Comparison of ENCODE assay signal across 9 cellular contexts in genomic region chr15:43516801-43517353, GRCh38. TPM values are rescaled to one million over a fixed set of nuclear protein-coding genes. Genes with fewer than 3 reads are reported as not detected.
DNase-seq lines count a peak whose midpoint lies in the region; ATAC-seq and TF ChIP-seq lines count a peak whose summit lies in the region.
"Had no signal": no experiment of that assay in that cellular context is flagged by ENCODE, and none has a peak within 500 bp of the region (broad histone marks: within the 10 kb centered on the region; RNA-seq: fewer than 3 reads in every experiment).

No MANE protein-coding gene starts in this region.

- H3F3A ChIP-seq in GM23248 (ENCODE audit: insufficient read depth) (peaks cover 42% of the 10 kb centered on the region), smooth muscle cell (ENCODE audit: low read depth) (peaks cover 13% of the 10 kb centered on the region)

- in situ Hi-C loops in GM23248 (cut with MboI) = no loop called here

- H2AFZ ChIP-seq in GM23248 (peak overlapping the region; percentile 92), hepatocyte (peak overlapping the region; percentile 54), smooth muscle cell (ENCODE audit: low read depth) (peak overlapping the region; percentile 96)

- no peak for TF ChIP-seq CTCF in WI38 (IDR thresholded peaks at IDR 0.05; ENCODE audit: low read depth, low read length)
- TF ChIP-seq CTCF in hepatocyte (IDR thresholded peaks at IDR 0.05; ENCODE audit: poor library complexity) = no peak
- no peak for TF ChIP-seq CTCF in smooth muscle cell (IDR thresholded peaks at IDR 0.05; ENCODE audit: borderline replicate concordance, insufficient read depth, poor library complexity, severe bottlenecking)

- H3K36me3 Mint-ChIP-seq in activated T-cell treated with anti-CD3 and anti-CD28 coated beads, Interleukin-2, amount 50 U/mL, for 24 hours (ENCODE audit: low read depth) = no peaks in the 10 kb centered on the region
- H3K36me3 Mint-ChIP-seq in activated naive CD4-positive, alpha-beta T cell treated with anti-CD3 and anti-CD28 coated beads, Interleukin-2, amount 10 ng/mL, durations not matched to agents 7 days and 5 days = peaks cover 12% of the 10 kb centered on the region

- H3K4me3 ChIP-seq in GM23248 (peak overlapping the region; percentile 100), WI38 (ENCODE audit: low read depth, low read length) (peak overlapping the region; percentile 96), hepatocyte (no peak overlapping the region), smooth muscle cell (peak overlapping the region; percentile 82)

- no peaks in the 10 kb centered on the region for H3K9me3 Mint-ChIP-seq in activated T-cell treated with anti-CD3 and anti-CD28 coated beads, Interleukin-2, amount 50 U/mL, for 24 hours
- no peaks in the 10 kb centered on the region for H3K9me3 Mint-ChIP-seq in activated naive CD4-positive, alpha-beta T cell treated with anti-CD3 and anti-CD28 coated beads, Interleukin-2, amount 10 ng/mL, durations not matched to agents 7 days and 5 days

- H3K9me2 ChIP-seq in GM23248 (ENCODE audit: insufficient read depth) (no peaks in the 10 kb centered on the region), hepatocyte (replicated peaks; ENCODE audit: insufficient read depth) (no peaks in the 10 kb centered on the region)

- peaks cover 36% of the 10 kb centered on the region for H3K4me1 Mint-ChIP-seq in activated T-cell treated with anti-CD3 and anti-CD28 coated beads, Interleukin-2, amount 50 U/mL, for 24 hours (ENCODE audit: low read depth)
- H3K4me1 Mint-ChIP-seq in activated naive CD4-positive, alpha-beta T cell treated with anti-CD3 and anti-CD28 coated beads, Interleukin-2, amount 10 ng/mL, durations not matched to agents 7 days and 5 days = peaks cover 67% of the 10 kb centered on the region

- no peak overlapping the region for H3K27ac Mint-ChIP-seq in activated T-cell treated with anti-CD3 and anti-CD28 coated beads, Interleukin-2, amount 50 U/mL, for 24 hours
- H3K27ac Mint-ChIP-seq in activated naive CD4-positive, alpha-beta T cell treated with anti-CD3 and anti-CD28 coated beads, Interleukin-2, amount 10 ng/mL, durations not matched to agents 7 days and 5 days = no peak overlapping the region

- CTCF ChIA-PET in activated naive CD4-positive, alpha-beta T cell treated with anti-CD3 and anti-CD28 coated beads, Interleukin-2, amount 10 ng/mL, durations not matched to agents 7 days and 5 days (lab: Charles Lee) = interaction anchor here (1.7 kb wide), 1 partner anchor 33 kb away, joined by 5 read pairs; no protein-coding TSS in a partner anchor

- H3K79me2 ChIP-seq in GM23248 (ENCODE audit: insufficient read depth) (peaks cover 29% of the 10 kb centered on the region), hepatocyte (no peaks in the 10 kb centered on the region), smooth muscle cell (ENCODE audit: low read depth) (peaks cover 12% of the 10 kb centered on the region)

- no peak for ATAC-seq in HG02852 (IDR thresholded peaks at IDR 0.05; ENCODE audit: unreplicated experiment)

- H3K9me3 ChIP-seq in GM23248 (ENCODE audit: low read depth) = no peaks in the 10 kb centered on the region
- no peaks in the 10 kb centered on the region for H3K9me3 ChIP-seq in hepatocyte (ENCODE audit: low read depth)
- no peaks in the 10 kb centered on the region for H3K9me3 ChIP-seq in smooth muscle cell (replicated peaks; ENCODE audit: low read depth)

- H3K9ac ChIP-seq in GM23248 (peak overlapping the region; percentile 89), smooth muscle cell (ENCODE audit: low read depth) (peak overlapping the region; percentile 75)

- H4K20me1 ChIP-seq in GM23248 (ENCODE audit: insufficient read depth) = no peaks in the 10 kb centered on the region
- no peaks in the 10 kb centered on the region for H4K20me1 ChIP-seq in hepatocyte (ENCODE audit: insufficient read depth, poor library complexity, severe bottlenecking)
- peaks cover 23% of the 10 kb centered on the region for H4K20me1 ChIP-seq in smooth muscle cell (ENCODE audit: low read depth)

- H3K27me3 ChIP-seq in GM23248 (replicated peaks; ENCODE audit: insufficient read depth) (no peaks in the 10 kb centered on the region), hepatocyte (peaks cover 4% of the 10 kb centered on the region), smooth muscle cell (ENCODE audit: low read depth) (no peaks in the 10 kb centered on the region)

- H3K4me3 Mint-ChIP-seq in activated T-cell treated with anti-CD3 and anti-CD28 coated beads, Interleukin-2, amount 50 U/mL, for 24 hours = no peak overlapping the region
- H3K4me3 Mint-ChIP-seq in activated naive CD4-positive, alpha-beta T cell treated with anti-CD3 and anti-CD28 coated beads, Interleukin-2, amount 10 ng/mL, durations not matched to agents 7 days and 5 days = no peak overlapping the region

- peaks cover 12% of the 10 kb centered on the region for H3K36me3 ChIP-seq in GM23248 (ENCODE audit: low read depth)
- no peaks in the 10 kb centered on the region for H3K36me3 ChIP-seq in hepatocyte (replicated peaks; ENCODE audit: insufficient read depth, low read depth)
- H3K36me3 ChIP-seq in smooth muscle cell (ENCODE audit: low read depth) = peaks cover under 1% of the 10 kb centered on the region

- H3K4me2 ChIP-seq in GM23248 (ENCODE audit: unreplicated experiment) (peak overlapping the region; percentile 98), hepatocyte (peak overlapping the region; percentile 96), smooth muscle cell (peak overlapping the region; percentile 99)

- 5 to 6% methylated on average over 4 of the region's 4 CpGs for WGBS in GM23248 (ENCODE audit: low coverage in 1 of 2, low lambda C conversion rate in 2 of 2, missing lambda C conversion rate in 2 of 2), 2 experiments
- 19% methylated on average over 4 of the region's 4 CpGs for WGBS in hepatocyte (ENCODE audit: low lambda C conversion rate, missing lambda C conversion rate)
- 21% methylated on average over 4 of the region's 4 CpGs for WGBS in smooth muscle cell (ENCODE audit: low lambda C conversion rate)

- H3K27me3 Mint-ChIP-seq in activated T-cell treated with anti-CD3 and anti-CD28 coated beads, Interleukin-2, amount 50 U/mL, for 24 hours = peaks cover 33% of the 10 kb centered on the region
- peaks cover 63% of the 10 kb centered on the region for H3K27me3 Mint-ChIP-seq in activated naive CD4-positive, alpha-beta T cell treated with anti-CD3 and anti-CD28 coated beads, Interleukin-2, amount 10 ng/mL, durations not matched to agents 7 days and 5 days

- DNase-seq in GM23248 (peak; percentile 72), hepatocyte (ENCODE audit: low spot score) (peak; percentile 29), smooth muscle cell (lab: John Stamatoyannopoulos, UW; ENCODE audit: unreplicated experiment) (no peak)
- DNase-seq in activated T-cell treated with anti-CD3 and anti-CD28 coated beads, Interleukin-2, amount 50 U/mL, for 24 hours = no peak
- DNase-seq in activated naive CD4-positive, alpha-beta T cell treated with anti-CD3 and anti-CD28 coated beads, Interleukin-2, amount 50 U/mL, for 16 hours = no peak
- no peak for DNase-seq in activated naive CD4-positive, alpha-beta T cell treated with anti-CD3 and anti-CD28 coated beads, Interleukin-2, amount 10 ng/mL, durations not matched to agents 7 days and 5 days

- H3K4me1 ChIP-seq in GM23248 (ENCODE audit: insufficient read depth) = peaks cover 48% of the 10 kb centered on the region
- H3K4me1 ChIP-seq in hepatocyte (ENCODE audit: insufficient read depth) = peaks cover 25% of the 10 kb centered on the region
- peaks cover 42% of the 10 kb centered on the region for H3K4me1 ChIP-seq in smooth muscle cell (ENCODE audit: low read depth)

- peak overlapping the region; percentile 83 for H3K27ac ChIP-seq in GM23248
- peak overlapping the region; percentile 74 for H3K27ac ChIP-seq in hepatocyte
- peak overlapping the region; percentile 92 for H3K27ac ChIP-seq in smooth muscle cell (ENCODE audit: low read depth)
- H3K27ac ChIP-seq: HL-60 had no signal

RNA-seq across cellular contexts. Expression of gene MAP1A, which starts 0.5 kb away (rescaled TPM):
- total RNA-seq in GM23248 (2014; rRNA removed; shearing (Covaris generic)) = 61.9 and 62.2 TPM in 2 replicates
- polyA plus RNA-seq in GM23248 (2016; fragmentation: Nextera tagmentation; extraction: Ambion mirVana) (30.3 and 31.5 TPM in 2 replicates), hepatocyte (7.2 and 7.3 TPM in 2 replicates), smooth muscle cell (14.6 and 15.7 TPM in 2 replicates)
- total RNA-seq in hepatocyte (6.7 and 9.5 TPM in 2 replicates), smooth muscle cell (25.9 and 27.1 TPM in 2 replicates)

RNA-seq across cellular contexts. Expression of gene TP53BP1, which starts 23.9 kb away (rescaled TPM):
- 46.4 and 56.8 TPM in 2 replicates for total RNA-seq in GM23248 (2014; rRNA removed; shearing (Covaris generic))
- polyA plus RNA-seq in GM23248 (2016; fragmentation: Nextera tagmentation; extraction: Ambion mirVana) (20.1 and 20.4 TPM in 2 replicates), hepatocyte (16.5 and 16.6 TPM in 2 replicates), smooth muscle cell (19.9 and 24.1 TPM in 2 replicates)
- total RNA-seq in hepatocyte (36.9 and 46.8 TPM in 2 replicates), smooth muscle cell (41.5 and 52.0 TPM in 2 replicates)

Comparison
In these comparisons a context has a peak if more than half of its experiments do, and no peak if none do; other contexts are left out.
1. DNase-seq: peak in GM23248 (single experiment) and hepatocyte (single experiment); none in smooth muscle cell (single experiment), activated T-cell treated with anti-CD3 and anti-CD28 coated beads, Interleukin-2, amount 50 U/mL, for 24 hours (single experiment), activated naive CD4-positive, alpha-beta T cell treated with anti-CD3 and anti-CD28 coated beads, Interleukin-2, amount 50 U/mL, for 16 hours (single experiment) and activated naive CD4-positive, alpha-beta T cell treated with anti-CD3 and anti-CD28 coated beads, Interleukin-2, amount 10 ng/mL, durations not matched to agents 7 days and 5 days (single experiment).
2. Peak in every context shown above with its lines, with median percentiles within 50 percentile points of each other: H2AFZ ChIP-seq, H3K27ac ChIP-seq and H3K4me2 ChIP-seq.